ENCODE assay signal across 20 cellular contexts in genomic region chr6:27896398-27896796, GRCh38. TPM values are rescaled to one million over a fixed set of nuclear protein-coding genes. Genes with fewer than 3 reads are reported as not detected.
A peak's percentile ranks its signal among the peaks of the same experiment; 100 is the strongest.
DNase-seq lines count a peak whose midpoint lies in the region; ATAC-seq, FAIRE-seq and TF ChIP-seq lines count a peak whose summit lies in the region.
"Had no signal": no experiment of that assay in that cellular context is flagged by ENCODE, and none has a peak within 500 bp of the region (broad histone marks: within the 10 kb centered on the region; RNA-seq: fewer than 3 reads in every experiment).

No MANE protein-coding gene starts in this region.

- H3K27ac ChIP-seq in A549 (peak overlapping the region in 1 of 2 experiments; percentile 97; a peak in 4 of 6 replicates), DOHH2 (ENCODE audit: low read depth, low read length) (peak overlapping the region; percentile 99; the same call in 1 of the 2 replicates), H1 (ENCODE audit: low read depth, low read length) (no peak overlapping the region)

- 86% methylated on average over 4 of the region's 4 CpGs for WGBS in A549 (ENCODE audit: missing lambda C conversion rate)
- 89% methylated on average over 4 of the region's 4 CpGs; no CpG with 5 or more reads in 1 of the 2 experiments for WGBS in H1 (ENCODE audit: extremely low coverage in 1 of 2, insufficient coverage in 1 of 2, insufficient read length in 1 of 2, insufficient replicate concordance in 2 of 2, low coverage in 1 of 2, low lambda C conversion rate in 2 of 2, missing lambda C conversion rate in 1 of 2), 2 experiments

- no peak overlapping the region for H2BK120ac ChIP-seq in H1 (replicated peaks; ENCODE audit: low read depth, low read length)

- POLR2A ChIA-PET in A549 (lab: Yijun Ruan, JAX): interaction anchor here (0.7 to 6.1 kb wide), 4 partner anchors 27 to 86 kb away, joined by 3 to 270 read pairs (median 65); a partner anchor contains a TSS
- POLR2A ChIA-PET in H1 (lab: Charles Lee; ENCODE audit: partially characterized antibody): interaction anchor here (1.1 to 40.3 kb wide), 9 partner anchors 26 to 1867 kb away, joined by 3 to 3039 read pairs (median 56); a partner anchor contains a TSS

- no peaks in the 10 kb centered on the region for H4K20me1 ChIP-seq in DOHH2 (ENCODE audit: control insufficient read depth, insufficient read depth, low read depth, low read length)
- H4K20me1 ChIP-seq in H1 (replicated peaks in 1 of 2; ENCODE audit: control insufficient read depth in 1 of 2, insufficient read depth in 2 of 2, low read length in 2 of 2): no peaks in the 10 kb centered on the region

- no peak overlapping the region for H2AFZ ChIP-seq in H1 (ENCODE audit: low read length)

- no peak overlapping the region for H4K91ac ChIP-seq in H1 (replicated peaks; ENCODE audit: insufficient read length, low read length)

- H3K9me3 ChIP-seq in A549 (no peaks in the 10 kb centered on the region), DOHH2 (ENCODE audit: control insufficient read depth, insufficient read depth, low read length) (no peaks in the 10 kb centered on the region), NT2/D1 (ENCODE audit: insufficient read depth, low read length) (no peaks in the 10 kb centered on the region), H1 (ENCODE audit: insufficient read depth in 2 of 2, low read depth in 1 of 2, low read length in 1 of 2) (no peaks in the 10 kb centered on the region)

- H3K4me1 ChIP-seq in A549 (peaks cover 12% of the 10 kb centered on the region; the same call in 2 of the 3 replicates), DOHH2 (ENCODE audit: control insufficient read depth, low read length) (peaks cover 28% of the 10 kb centered on the region), NT2/D1 (ENCODE audit: insufficient read depth, insufficient read length) (no peaks in the 10 kb centered on the region), H1 (replicated peaks in 1 of 4; ENCODE audit: control insufficient read depth in 3 of 4, insufficient read depth in 4 of 4, low read length in 3 of 4) (no peaks in the 10 kb centered on the region)

- no peak for TF ChIP-seq CTCF in A549 (IDR thresholded peaks at IDR 0.05)
- TF ChIP-seq CTCF in DOHH2 (IDR thresholded peaks at IDR 0.05; ENCODE audit: low read depth, low read length, poor library complexity, severe bottlenecking): no peak
- TF ChIP-seq CTCF in H1 (IDR thresholded peaks at IDR 0.05; ENCODE audit: control extremely low read depth in 1 of 3, insufficient read depth in 1 of 3, low read depth in 1 of 3, low read length in 3 of 3): no peak

- H2BK5ac ChIP-seq in H1 (ENCODE audit: low read depth, low read length): no peak overlapping the region

- H3K9me2 ChIP-seq in DOHH2 (replicated peaks; ENCODE audit: control insufficient read depth, low read length): no peaks in the 10 kb centered on the region

- H3K36me3 ChIP-seq in DOHH2 (ENCODE audit: control insufficient read depth, low read length) (peaks cover 26% of the 10 kb centered on the region), NT2/D1 (ENCODE audit: insufficient read depth, insufficient read length, low read length) (no peaks in the 10 kb centered on the region), H1 (ENCODE audit: control insufficient read depth in 2 of 4, insufficient read depth in 4 of 4, low read length in 3 of 4) (no peaks in the 10 kb centered on the region)

- TF ChIP-seq RAD21 in A549 (conservative IDR thresholded peaks at IDR 0.05 in 1 of 2, IDR thresholded peaks at IDR 0.05 in 1 of 2): no peak
- no peak for TF ChIP-seq RAD21 in H1 (IDR thresholded peaks at IDR 0.05 in 1 of 2, conservative IDR thresholded peaks at IDR 0.05 in 1 of 2; ENCODE audit: low read depth in 2 of 2, low read length in 2 of 2)

- H3K56ac ChIP-seq in H1 (replicated peaks; ENCODE audit: insufficient read length, low read depth, low read length): no peak overlapping the region

- H3K23me2 ChIP-seq in H1 (ENCODE audit: low read depth, low read length): peaks cover 9% of the 10 kb centered on the region

- H3K27me3 ChIP-seq in DOHH2 (ENCODE audit: control insufficient read depth, low read length) (no peaks in the 10 kb centered on the region), NT2/D1 (ENCODE audit: insufficient read depth, insufficient read length) (no peaks in the 10 kb centered on the region), H1 (replicated peaks in 1 of 4; ENCODE audit: control insufficient read depth in 3 of 4, extremely low read depth in 1 of 4, insufficient read depth in 3 of 4, low read length in 3 of 4) (no peaks in the 10 kb centered on the region)

- ATAC-seq in A549: no peak
- ATAC-seq in GM21447 (IDR thresholded peaks at IDR 0.05; ENCODE audit: unreplicated experiment): no peak
- ATAC-seq: naive thymus-derived CD4-positive, alpha-beta T cell had no signal

- no peaks in the 10 kb centered on the region for H3K79me1 ChIP-seq in H1 (ENCODE audit: low read depth, low read length)

- CTCF ChIA-PET in A549 (lab: Yijun Ruan, JAX) (interaction anchor here (1.1 to 4.6 kb wide), 11 partner anchors 9 to 1301 kb away, joined by 3 to 40 read pairs (median 8); partner anchors contain the start of gene ZKSCAN8), H1 (lab: Charles Lee; ENCODE audit: partially characterized antibody) (interaction anchor here (0.8 to 3.9 kb wide), 16 partner anchors 14 to 1893 kb away, joined by 3 to 30 read pairs (median 6); a partner anchor contains a TSS)

- H2BK15ac ChIP-seq in H1 (ENCODE audit: low read length): no peak overlapping the region

- no peak overlapping the region for H4K8ac ChIP-seq in H1 (ENCODE audit: extremely low read depth, insufficient read depth, low read length)

- peak overlapping the region; percentile 27 for H3K9ac ChIP-seq in NT2/D1 (ENCODE audit: insufficient read length, low read depth)
- H3K9ac ChIP-seq in H1 (replicated peaks in 1 of 4; ENCODE audit: extremely low read depth in 1 of 4, low read depth in 3 of 4, low read length in 3 of 4): no peak overlapping the region

- no peak overlapping the region for H3K14ac ChIP-seq in H1 (ENCODE audit: insufficient read length)

- no peak overlapping the region for H2BK12ac ChIP-seq in H1 (ENCODE audit: low read depth, low read length)

- no peak overlapping the region for H3K23ac ChIP-seq in H1 (ENCODE audit: insufficient read length)

- TF ChIP-seq EP300 in A549 (IDR thresholded peaks at IDR 0.05): no peak
- TF ChIP-seq EP300 in H1 (IDR thresholded peaks at IDR 0.05; ENCODE audit: borderline replicate concordance in 1 of 2, low read depth in 2 of 2, low read length in 2 of 2): no peak

- peaks cover 35% of the 10 kb centered on the region for H3F3A ChIP-seq in DOHH2 (ENCODE audit: control insufficient read depth, insufficient read depth)

- no peak overlapping the region for H2BK20ac ChIP-seq in H1 (ENCODE audit: low read length)

- H3K4me3 ChIP-seq in A549: no peak overlapping the region
- no peak overlapping the region; the same call in 1 of the 2 replicates for H3K4me3 ChIP-seq in DOHH2 (ENCODE audit: low read length)
- H3K4me3 ChIP-seq in NT2/D1 (ENCODE audit: insufficient read length, low read depth): peak overlapping the region; percentile 6
- peak overlapping the region in 2 of 4 experiments; percentile 98 to 99; a peak in 3 of 8 replicates for H3K4me3 ChIP-seq in H1 (ENCODE audit: extremely low read depth in 1 of 4, insufficient read depth in 2 of 4, low read depth in 3 of 4, low read length in 4 of 4)

- H4K5ac ChIP-seq in H1 (ENCODE audit: insufficient read length, low read depth, low read length): no peak overlapping the region

- no peak overlapping the region for H3K4ac ChIP-seq in H1 (replicated peaks; ENCODE audit: insufficient read length, low read depth, low read length)

- H2AK5ac ChIP-seq in H1 (ENCODE audit: low read depth, low read length): no peak overlapping the region

- H3K4me2 ChIP-seq in A549: peak overlapping the region; percentile 87
- H3K4me2 ChIP-seq in DOHH2 (ENCODE audit: low read length): peak overlapping the region; percentile 99
- peak overlapping the region; percentile 86 to 100; a peak in 3 of 4 replicates for H3K4me2 ChIP-seq in H1 (ENCODE audit: insufficient read depth in 1 of 2, low read depth in 2 of 2, low read length in 2 of 2)

- no peak overlapping the region for H3K18ac ChIP-seq in H1 (ENCODE audit: extremely low read depth, low read length)

- DNase-seq in A549 (ENCODE audit: low read depth in 1 of 2, low spot score in 1 of 2): no peak
- DNase-seq in NT2/D1 (ENCODE audit: low read depth, low spot score): no peak
- DNase-seq in H1 (ENCODE audit: low read depth in 1 of 2, low spot score in 2 of 2): no peak
- no peak for DNase-seq in NCI-H2081 (lab: John Stamatoyannopoulos, UW)
- no peak for DNase-seq in NCI-H1436 (lab: John Stamatoyannopoulos, UW)
- DNase-seq in NOMO-1 treated with dmso at 0.1 percent for 144 hours (lab: John Stamatoyannopoulos, UW; ENCODE audit: unreplicated experiment): no peak
- DNase-seq: activated CD4-positive, alpha-beta T cell treated with anti-CD3 and anti-CD28 coated beads, Interleukin-2, amount 10 ng/mL, durations not matched to agents 7 days and 5 days; activated T-cell treated with anti-CD3 and anti-CD28 coated beads, Interleukin-2, amount 50 U/mL, for 1 hour; foreskin melanocyte; naive thymus-derived CD4-positive, alpha-beta T cell; NCI-H2107; NCI-H82; SHP77 treated with DMSO at 0.1 percent for 48 hours; substantia nigra; T1000 had no signal

- TF ChIP-seq POLR2A in A549 (IDR thresholded peaks at IDR 0.05; ENCODE audit: low read length) (no peak), H1 (IDR thresholded peaks at IDR 0.05; ENCODE audit: control extremely low read depth in 1 of 2, low read depth in 2 of 2, low read length in 2 of 2) (no peak)

- FAIRE-seq in A549 (lab: Jason Lieb, UNC) (no peak), H1 (lab: Jason Lieb, UNC) (no peak)

- H3K79me2 ChIP-seq in DOHH2 (ENCODE audit: control insufficient read depth, low read length): no peaks in the 10 kb centered on the region
- H3K79me2 ChIP-seq in H1 (ENCODE audit: control insufficient read depth in 1 of 2, insufficient read depth in 2 of 2, low read length in 2 of 2): peaks cover 0 to 15% of the 10 kb centered on the region in 2 experiments; a peak in 3 of 4 replicates

TF ChIP-seq in H1, 55 proteins besides CTCF, POLR2A, EP300 and RAD21 (continues in another document):
- no peak for TF ChIP-seq SP2 (IDR thresholded peaks at IDR 0.05; ENCODE audit: low read length)

RNA-seq across cellular contexts. Expression of gene OR2B2, which starts 15.8 kb away (rescaled TPM):
- polyA plus RNA-seq in A549 (2011; rRNA removed) (not detected in 2 replicates), A549 (2017; fragmentation: RNase III; extraction: RNeasy Plus Mini Kit Qiagen cat#74134 plus additional on column Dnase treatment) (not detected in 3 replicates), H1 (2011; rRNA removed) (not detected in 2 replicates)
- not detected in 2 replicates for polyA plus RNA-seq in A549 (2012; cell fraction: cytosol; rRNA removed)
- not detected in 2 replicates for polyA plus RNA-seq in A549 (2012; cell fraction: nucleus; rRNA removed)
- polyA minus RNA-seq in A549 (2011; rRNA and poly(A)+ RNA removed): not detected in 2 replicates
- not detected in 2 replicates for total RNA-seq in H1 (2021; fragmentation: NEBNext Ultra II Directional; extraction: Animal tissue kit (Norgen Biotek cat#: 25700))
- not detected for polyA plus RNA-seq in H1 (2011; cell fraction: cytosol; rRNA removed)
- polyA plus RNA-seq in H1 (2011; cell fraction: nucleus; rRNA removed): not detected
- not detected in 4 replicates for polyA plus RNA-seq in H1 (2012, experiment 1 of 2)
- not detected for polyA plus RNA-seq in H1 (2012, experiment 2 of 2)
- polyA plus RNA-seq in H1 (2013, experiment 1 of 2): not detected
- polyA plus RNA-seq in H1 (2013, experiment 2 of 2): not detected
- not detected in 2 replicates for polyA minus RNA-seq in H1 (2011; rRNA and poly(A)+ RNA removed)
- polyA minus RNA-seq in H1 (2011; cell fraction: cytosol; rRNA and poly(A)+ RNA removed): not detected
- not detected for polyA minus RNA-seq in H1 (2011; cell fraction: nucleus; rRNA and poly(A)+ RNA removed)
- total RNA-seq: activated CD4-positive, alpha-beta T cell treated with anti-CD3 and anti-CD28 coated beads, Interleukin-2, amount 10 ng/mL, durations not matched to agents 7 days and 5 days; lower leg skin; naive thymus-derived CD4-positive, alpha-beta T cell; pulmonary artery endothelial cell had no signal
- polyA plus RNA-seq: adipose tissue; naive thymus-derived CD4-positive, alpha-beta T cell had no signal
